11 cellular contexts compared by ENCODE assay signal in genomic region chr10:29648114-29648982, GRCh38. TPM values are rescaled to one million over a fixed set of nuclear protein-coding genes. Genes with fewer than 3 reads are reported as not detected.
DNase-seq lines count a peak whose midpoint lies in the region; ATAC-seq and TF ChIP-seq lines count a peak whose summit lies in the region.
"Had no signal": no experiment of that assay in that cellular context is flagged by ENCODE, and none has a peak within 500 bp of the region (broad histone marks: within the 10 kb centered on the region; RNA-seq: fewer than 3 reads in every experiment).

No MANE protein-coding gene starts in this region.

- no peak for DNase-seq in MCF 10A (ENCODE audit: unreplicated experiment)
- DNase-seq in mammary epithelial cell, result no peak
- DNase-seq in breast epithelium (ENCODE audit: low spot score in 2 of 2), result no peak
- DNase-seq in naive B cell, result no peak
- no peak for DNase-seq in type B pancreatic cell (ENCODE audit: extremely low spot score, unreplicated experiment)
- DNase-seq: foreskin melanocyte, WERI-Rb-1 had no signal

- H3K27me3 Mint-ChIP-seq in MCF 10A (ENCODE audit: insufficient read depth, unreplicated experiment), result no peaks in the 10 kb centered on the region
- no peaks in the 10 kb centered on the region for H3K27me3 Mint-ChIP-seq in naive B cell
- H3K27me3 Mint-ChIP-seq in type B pancreatic cell, result no peaks in the 10 kb centered on the region

- H3K9me3 Mint-ChIP-seq in MCF 10A (ENCODE audit: unreplicated experiment) (no peaks in the 10 kb centered on the region), naive B cell (peaks cover 0 to 3% (median 0%) of the 10 kb centered on the region in 7 donors), type B pancreatic cell (peaks cover 19% of the 10 kb centered on the region)

- H3K4me1 Mint-ChIP-seq in MCF 10A (ENCODE audit: insufficient read depth, unreplicated experiment), result peaks cover 35% of the 10 kb centered on the region
- H3K4me1 Mint-ChIP-seq in naive B cell, result peaks cover 14 to 26% (median 24%) of the 10 kb centered on the region in 3 donors
- H3K4me1 Mint-ChIP-seq in type B pancreatic cell (ENCODE audit: unreplicated experiment), result peaks cover 69% of the 10 kb centered on the region

- H3K27me3 ChIP-seq in mammary epithelial cell (ENCODE audit: insufficient read depth, low read length) (no peaks in the 10 kb centered on the region), breast epithelium (no peaks in the 10 kb centered on the region)

- no peak for ATAC-seq in naive B cell (ENCODE audit: low read depth in 2 of 2)
- ATAC-seq in HG02588 (IDR thresholded peaks at IDR 0.05; ENCODE audit: unreplicated experiment), result no peak
- ATAC-seq in GM21447 (IDR thresholded peaks at IDR 0.05; ENCODE audit: unreplicated experiment), result no peak
- ATAC-seq in HG02973 (IDR thresholded peaks at IDR 0.05; ENCODE audit: unreplicated experiment), result no peak

- in situ Hi-C loops in mammary epithelial cell (cut with MboI; ENCODE audit: low sequenced_read_pairs in 2 of 2), result no loop called here

- no peak for TF ChIP-seq POLR2A in breast epithelium (IDR thresholded peaks at IDR 0.05)

- intact Hi-C loops in MCF 10A (cut with micrococcal nuclease), result no loop called here
- intact Hi-C loops in mammary epithelial cell (cut with micrococcal nuclease), result no loop called here
- intact Hi-C loops in breast epithelium (cut with DNase I; ENCODE audit: low total_unique reads), result no loop called here

- H3K4me3 Mint-ChIP-seq in MCF 10A (ENCODE audit: unreplicated experiment) (no peak overlapping the region), naive B cell (peak overlapping the region in 6 of 8 donors; percentile 15 to 57 (median 41)), type B pancreatic cell (peak overlapping the region; percentile 58)

- BruUV-seq in MCF 10A (replicated peaks; lab: Mats Ljungman, UMichigan) (no TSS peak), mammary epithelial cell (replicated peaks; lab: Mats Ljungman, UMichigan) (no TSS peak)

- no peaks in the 10 kb centered on the region for H3K36me3 ChIP-seq in mammary epithelial cell (ENCODE audit: insufficient read depth, low read length)
- no peaks in the 10 kb centered on the region for H3K36me3 ChIP-seq in breast epithelium
- H3K36me3 ChIP-seq: WERI-Rb-1 had no signal

- no peaks in the 10 kb centered on the region for H3K9me3 ChIP-seq in mammary epithelial cell (replicated peaks; ENCODE audit: insufficient read depth, low read length)
- no peaks in the 10 kb centered on the region for H3K9me3 ChIP-seq in breast epithelium

- no peaks in the 10 kb centered on the region for H4K20me1 ChIP-seq in mammary epithelial cell (ENCODE audit: insufficient read depth, low read length)

- peaks cover 18% of the 10 kb centered on the region for H3K36me3 Mint-ChIP-seq in MCF 10A (ENCODE audit: insufficient read depth, unreplicated experiment)
- H3K36me3 Mint-ChIP-seq in naive B cell, result no peaks in the 10 kb centered on the region
- peaks cover 48% of the 10 kb centered on the region for H3K36me3 Mint-ChIP-seq in type B pancreatic cell

- H2AFZ ChIP-seq in mammary epithelial cell (ENCODE audit: low read depth, low read length), result no peak overlapping the region

- POLR2A ChIA-PET in MCF 10A (lab: Yijun Ruan, JAX), result interaction anchor here (1.3 kb wide), 1 partner anchor 27 kb away, joined by 3 read pairs; no protein-coding TSS in a partner anchor

- H3K9ac ChIP-seq in mammary epithelial cell (ENCODE audit: insufficient read depth, low read length), result no peak overlapping the region
- H3K9ac ChIP-seq: KMS-11 had no signal

- 60% methylated on average over 9 of the region's 9 CpGs for WGBS in mammary epithelial cell (ENCODE audit: low coverage, missing lambda C conversion rate)

- CTCF ChIA-PET in MCF 10A (lab: Yijun Ruan, JAX), result interaction anchor here (0.6 to 1.4 kb wide), 2 partner anchors 9 to 113 kb away, joined by 3 to 7 read pairs; no protein-coding TSS in a partner anchor
- CTCF ChIA-PET in mammary epithelial cell (lab: Charles Lee; ENCODE audit: low non-redundant PET), result interaction anchor here (0.7 kb wide), 1 partner anchor 151 kb away, joined by 3 read pairs; no protein-coding TSS in a partner anchor

- no peak overlapping the region for H3K4me2 ChIP-seq in mammary epithelial cell (ENCODE audit: insufficient read depth, low read depth, low read length)
- H3K4me2 ChIP-seq: KMS-11 had no signal

- no peak for TF ChIP-seq CTCF in MCF 10A (IDR thresholded peaks at IDR 0.05; ENCODE audit: unreplicated experiment)
- TF ChIP-seq CTCF in mammary epithelial cell (conservative IDR thresholded peaks at IDR 0.05 in 1 of 2, IDR thresholded peaks at IDR 0.05 in 1 of 2; ENCODE audit: extremely low read depth in 1 of 2, insufficient read depth in 1 of 2, low read depth in 1 of 2, low read length in 2 of 2), result no peak
- TF ChIP-seq CTCF in breast epithelium (IDR thresholded peaks at IDR 0.05), result no peak
- TF ChIP-seq CTCF in type B pancreatic cell (conservative IDR thresholded peaks at IDR 0.05), result no peak

- H3K4me3 ChIP-seq in mammary epithelial cell (replicated peaks in 1 of 3; ENCODE audit: insufficient read depth in 1 of 3, low read depth in 2 of 3, low read length in 3 of 3) (no peak overlapping the region), breast epithelium (no peak overlapping the region)

- H3K79me2 ChIP-seq in mammary epithelial cell (ENCODE audit: insufficient read depth, low read length), result peaks cover 53% of the 10 kb centered on the region

- H3K27ac Mint-ChIP-seq in MCF 10A (ENCODE audit: low read depth, unreplicated experiment) (peak overlapping the region; percentile 39), naive B cell (peak overlapping the region in 4 of 6 donors; percentile 12 to 78 (median 38)), type B pancreatic cell (peak overlapping the region; percentile 81)

- H3K4me1 ChIP-seq in mammary epithelial cell (ENCODE audit: insufficient read depth, low read length), result peaks cover 35% of the 10 kb centered on the region
- peaks cover 0 to 20% of the 10 kb centered on the region in 2 donors for H3K4me1 ChIP-seq in breast epithelium

- H3K27ac ChIP-seq in mammary epithelial cell (ENCODE audit: insufficient read depth, low read depth, low read length) (no peak overlapping the region), breast epithelium (peak overlapping the region; percentile 74 to 75)
- H3K27ac ChIP-seq: KMS-11, WERI-Rb-1 had no signal

- dilution Hi-C loops in mammary epithelial cell (cut with HindIII; ENCODE audit: low sequenced_read_pairs), result no loop called here

RNA-seq across cellular contexts. Expression of gene SVIL, which starts 13.6 kb away (rescaled TPM):
- total RNA-seq in MCF 10A (2022), result 43.3 and 51.9 TPM in 2 replicates
- total RNA-seq in mammary epithelial cell, result 100 to 1,000 TPM in 1 of 2 donors, 10 to 100 TPM in 1; 51.3 to 155 TPM
- 23.6 TPM for polyA plus RNA-seq in mammary epithelial cell
- polyA minus RNA-seq in mammary epithelial cell, result 190 TPM
- 10 to 100 TPM; 25.8 to 69.5 (median 60.6) TPM for total RNA-seq in breast epithelium
- polyA plus RNA-seq in naive B cell (ENCODE audit: low read depth in 6 of 6), result 1 to 10 TPM in 2 of 6 donors, under 1 TPM in 1, not detected in 3; 0.35 to 3.9 (median 1.6) TPM
- total RNA-seq in type B pancreatic cell (ENCODE audit: low replicate concordance), result 171 and 195 TPM in 2 replicates
